ENCODE assay signal across 8 cellular contexts in the genomic region with DNA sequence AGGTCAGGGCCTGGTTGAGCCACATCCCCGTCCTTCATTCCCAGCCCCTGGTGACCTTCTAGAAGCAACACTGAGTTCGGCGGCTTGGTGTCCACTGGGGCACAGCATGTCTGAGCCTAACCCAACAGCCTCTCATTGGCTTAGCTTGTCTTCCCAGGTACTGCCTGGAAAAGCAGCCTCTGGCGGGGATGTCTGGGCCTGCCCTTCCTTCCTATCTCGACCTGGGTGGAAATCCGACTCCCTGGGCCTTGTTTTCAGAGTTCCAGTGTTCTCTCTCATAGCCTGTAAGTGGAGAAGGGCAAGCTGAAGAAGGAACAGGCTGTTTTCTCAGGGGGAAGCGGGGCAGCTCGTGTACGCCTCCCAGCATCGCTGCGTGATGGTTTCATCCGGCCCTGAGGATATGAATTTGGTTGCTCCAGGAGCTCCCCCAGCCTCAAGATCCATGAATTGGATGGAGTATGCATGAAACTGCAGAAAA.
A peak's percentile ranks its signal among the peaks of the same experiment; 100 is the strongest.
DNase-seq lines count a peak whose midpoint lies in the region; ATAC-seq and TF ChIP-seq lines count a peak whose summit lies in the region.

No MANE protein-coding gene starts in this region.

- H3K4me1 Mint-ChIP-seq in activated naive CD4-positive, alpha-beta T cell treated with anti-CD3 and anti-CD28 coated beads for 36 hours (ENCODE audit: low read depth): peaks cover 80% of the 10 kb centered on the region
- H3K4me1 Mint-ChIP-seq in activated CD8-positive, alpha-beta T cell treated with anti-CD3 and anti-CD28 coated beads for 36 hours (ENCODE audit: low read depth): peaks cover 93% of the 10 kb centered on the region

- CTCF ChIA-PET in activated naive CD4-positive, alpha-beta T cell treated with anti-CD3 and anti-CD28 coated beads for 36 hours (lab: Charles Lee): interaction anchor here (0.7 to 1.2 kb wide), 3 partner anchors 69 to 114 kb away, joined by 3 read pairs; no protein-coding TSS in a partner anchor
- CTCF ChIA-PET in activated CD8-positive, alpha-beta T cell treated with anti-CD3 and anti-CD28 coated beads for 36 hours (lab: Charles Lee): interaction anchor here (1.0 kb wide), 1 partner anchor 357 kb away, joined by 5 read pairs; no protein-coding TSS in a partner anchor

- intact Hi-C loops in activated naive CD4-positive, alpha-beta T cell treated with anti-CD3 and anti-CD28 coated beads for 36 hours (cut with micrococcal nuclease): no loop called here
- intact Hi-C loops in activated CD8-positive, alpha-beta T cell treated with anti-CD3 and anti-CD28 coated beads for 36 hours (cut with micrococcal nuclease): loop anchor here (10.0 kb wide), 1 partner anchor 348 kb away; no protein-coding TSS in a partner anchor
- intact Hi-C loops in left lung (cut with DNase I) (loop anchor here in 1 of 2 donors (10.0 kb wide), 1 partner anchor 138 kb away; no protein-coding TSS in a partner anchor), tibial artery (cut with DNase I; ENCODE audit: low total_unique reads) (loop anchor here (5.0 kb wide), 1 partner anchor 356 kb away; no protein-coding TSS in a partner anchor)

- no peak overlapping the region for H3K4me3 ChIP-seq in left lung
- H3K4me3 ChIP-seq in tibial artery: no peak overlapping the region

- no peaks in the 10 kb centered on the region for H3K36me3 ChIP-seq in left lung
- H3K36me3 ChIP-seq in tibial artery: no peaks in the 10 kb centered on the region

- no peak for DNase-seq in activated naive CD4-positive, alpha-beta T cell treated with anti-CD3 and anti-CD28 coated beads for 36 hours
- no peak for DNase-seq in activated naive CD4-positive, alpha-beta T cell treated with anti-CD3 and anti-CD28 coated beads, Interleukin-2, amount 50 U/mL, for 16 hours
- no peak for DNase-seq in activated CD8-positive, alpha-beta T cell treated with anti-CD3 and anti-CD28 coated beads for 36 hours
- DNase-seq in left lung (no peak), tibial artery (no peak), nucleus accumbens (lab: John Stamatoyannopoulos, UW) (no peak)
- DNase-seq in stimulated activated CD4-positive, alpha-beta T cell treated with anti-CD3 and anti-CD28 coated beads, Interleukin-4, amount 100 ng/mL, for 1 hour: no peak

- peaks cover 50 to 85% of the 10 kb centered on the region in 2 donors for H3K4me1 ChIP-seq in left lung
- peaks cover 0 to 60% (median 53%) of the 10 kb centered on the region in 4 donors for H3K4me1 ChIP-seq in tibial artery

- H3K36me3 Mint-ChIP-seq in activated naive CD4-positive, alpha-beta T cell treated with anti-CD3 and anti-CD28 coated beads for 36 hours (ENCODE audit: low read depth): no peaks in the 10 kb centered on the region
- no peaks in the 10 kb centered on the region for H3K36me3 Mint-ChIP-seq in activated CD8-positive, alpha-beta T cell treated with anti-CD3 and anti-CD28 coated beads for 36 hours (ENCODE audit: low read depth)

- no peaks in the 10 kb centered on the region for H3K9me3 ChIP-seq in left lung
- H3K9me3 ChIP-seq in tibial artery: no peaks in the 10 kb centered on the region

- POLR2A ChIA-PET in activated CD8-positive, alpha-beta T cell treated with anti-CD3 and anti-CD28 coated beads for 36 hours (lab: Charles Lee): interaction anchor here (1.3 to 8.6 kb wide), 5 partner anchors 32 to 117 kb away, joined by 3 to 132 read pairs (median 18); a partner anchor contains a TSS

- H3K9me3 Mint-ChIP-seq in activated naive CD4-positive, alpha-beta T cell treated with anti-CD3 and anti-CD28 coated beads for 36 hours: no peaks in the 10 kb centered on the region
- no peaks in the 10 kb centered on the region for H3K9me3 Mint-ChIP-seq in activated CD8-positive, alpha-beta T cell treated with anti-CD3 and anti-CD28 coated beads for 36 hours

- H3K27me3 Mint-ChIP-seq in activated naive CD4-positive, alpha-beta T cell treated with anti-CD3 and anti-CD28 coated beads for 36 hours (ENCODE audit: low read depth): no peaks in the 10 kb centered on the region
- no peaks in the 10 kb centered on the region for H3K27me3 Mint-ChIP-seq in activated CD8-positive, alpha-beta T cell treated with anti-CD3 and anti-CD28 coated beads for 36 hours

- ATAC-seq in activated CD8-positive, alpha-beta T cell treated with anti-CD3 and anti-CD28 coated beads for 36 hours: no peak
- no peak for ATAC-seq in left lung
- ATAC-seq in GM21367 (IDR thresholded peaks at IDR 0.05; ENCODE audit: unreplicated experiment): no peak

- no peaks in the 10 kb centered on the region for H3K27me3 ChIP-seq in left lung
- H3K27me3 ChIP-seq in tibial artery: no peaks in the 10 kb centered on the region

- no peak overlapping the region for H3K4me3 Mint-ChIP-seq in activated naive CD4-positive, alpha-beta T cell treated with anti-CD3 and anti-CD28 coated beads for 36 hours
- H3K4me3 Mint-ChIP-seq in activated CD8-positive, alpha-beta T cell treated with anti-CD3 and anti-CD28 coated beads for 36 hours: peak overlapping the region; percentile 16

- peak overlapping the region; percentile 15 for H3K27ac Mint-ChIP-seq in activated naive CD4-positive, alpha-beta T cell treated with anti-CD3 and anti-CD28 coated beads for 36 hours
- peak overlapping the region; percentile 99 for H3K27ac Mint-ChIP-seq in activated CD8-positive, alpha-beta T cell treated with anti-CD3 and anti-CD28 coated beads for 36 hours

- no peak for TF ChIP-seq CTCF in activated CD8-positive, alpha-beta T cell treated with anti-CD3 and anti-CD28 coated beads for 36 hours (IDR thresholded peaks at IDR 0.05)
- TF ChIP-seq CTCF in left lung (IDR thresholded peaks at IDR 0.05): no peak
- TF ChIP-seq CTCF in tibial artery (IDR thresholded peaks at IDR 0.05): no peak

- peak overlapping the region; percentile 97 to 99 for H3K27ac ChIP-seq in left lung
- H3K27ac ChIP-seq in tibial artery: peak overlapping the region; percentile 87 to 93
